Comparison of ENCODE assay signal across 10 cellular contexts in genomic region chr6:15062311-15063252, GRCh38.
A peak's percentile ranks its signal among the peaks of the same experiment; 100 is the strongest.
DNase-seq lines count a peak whose midpoint lies in the region; ATAC-seq and TF ChIP-seq lines count a peak whose summit lies in the region.
"Had no signal": no experiment of that assay in that cellular context is flagged by ENCODE, and none has a peak within 500 bp of the region (broad histone marks: within the 10 kb centered on the region; RNA-seq: fewer than 3 reads in every experiment).

No MANE protein-coding gene starts in this region.

- peaks cover 33% of the 10 kb centered on the region for H3K4me1 Mint-ChIP-seq in nephron

- peak overlapping the region in 1 of 3 experiments; percentile 14 for H3K4me3 Mint-ChIP-seq in nephron
- H3K4me3 Mint-ChIP-seq: H9 had no signal

- H3K27ac Mint-ChIP-seq in nephron = peak overlapping the region; percentile 15 to 50 (median 24)

- no peaks in the 10 kb centered on the region for H3K36me3 Mint-ChIP-seq in nephron (ENCODE audit: low read depth)

- H3K4me3 ChIP-seq in choroid plexus epithelial cell (ENCODE audit: low read depth, low read length) = no peak overlapping the region

- ATAC-seq in GM18519 (IDR thresholded peaks at IDR 0.05; ENCODE audit: low FRiP score, unreplicated experiment) (no peak), sciatic nerve (no peak)

- TF ChIP-seq CTCF in choroid plexus epithelial cell (conservative IDR thresholded peaks at IDR 0.05; ENCODE audit: low read depth, low read length) (no peak), nephron (IDR thresholded peaks at IDR 0.05; ENCODE audit: unreplicated experiment in 3 of 3) (no peak)

- no peaks in the 10 kb centered on the region for H3K27me3 Mint-ChIP-seq in nephron (ENCODE audit: low read depth)

- H3K9me3 Mint-ChIP-seq in nephron = peaks cover 4% of the 10 kb centered on the region
- H3K9me3 Mint-ChIP-seq: H9 had no signal

- DNase-seq in EH (ENCODE audit: low read depth) = peak; percentile 91
- DNase-seq in NCI-H226 = peak; percentile 92
- peak; percentile 97 for DNase-seq in choroid plexus epithelial cell (ENCODE audit: low read depth)
- DNase-seq in effector CD8-positive, alpha-beta T cell (lab: John Stamatoyannopoulos, UW) = no peak
- no peak for DNase-seq in sciatic nerve (ENCODE audit: low spot score)
- no peak for DNase-seq in T-helper 2 cell
- DNase-seq: H9, mesendoderm had no signal

- intact Hi-C loops in sciatic nerve (cut with DNase I) = no loop called here

Comparison
In these comparisons a context has a peak if more than half of its experiments do, and no peak if none do; other contexts are left out.
1. DNase-seq: peak in EH (single experiment), NCI-H226 (single experiment) and choroid plexus epithelial cell (single experiment); none in effector CD8-positive, alpha-beta T cell (single experiment), sciatic nerve (single experiment) and T-helper 2 cell (0 of 5).